ENCODE assay signal across 1 cellular context in genomic region chr4:78774395-78774794, GRCh38.
TF ChIP-seq lines count a peak whose summit lies in the region.

No MANE protein-coding gene starts in this region.

TF ChIP-seq in GM12878, 131 proteins besides CTCF, POLR2A, EP300 and RAD21 (continues in another document):
- TF ChIP-seq NR2C1 (IDR thresholded peaks at IDR 0.05) (no peak), IRF3 (IDR thresholded peaks at IDR 0.05) (no peak), IRF4 (IDR thresholded peaks at IDR 0.05; ENCODE audit: low read depth, low read length) (peak; percentile 15; the same call in 1 of the 2 replicates), DPF2 (IDR thresholded peaks at IDR 0.05) (peak; percentile 80), SPI1 (IDR thresholded peaks at IDR 0.05; ENCODE audit: borderline replicate concordance, insufficient read depth, low read depth, low read length) (peak; percentile 62; the same call in 1 of the 2 replicates), BCL11A (IDR thresholded peaks at IDR 0.05; ENCODE audit: low read depth, low read length) (peak; percentile 59; the same call in 1 of the 2 replicates), YBX1 (IDR thresholded peaks at IDR 0.05) (no peak), ZBTB33 (IDR thresholded peaks at IDR 0.05) (no peak), NR2F1 (conservative IDR thresholded peaks at IDR 0.05) (no peak; the same call in 1 of the 2 replicates), GATAD2B (conservative IDR thresholded peaks at IDR 0.05; ENCODE audit: low read depth) (no peak; the same call in 1 of the 2 replicates), TBL1XR1 (IDR thresholded peaks at IDR 0.05; ENCODE audit: low read depth, low read length) (no peak), POU2F2 (IDR thresholded peaks at IDR 0.05; ENCODE audit: borderline replicate concordance, low read depth, low read length) (no peak), MEF2A (IDR thresholded peaks at IDR 0.05; ENCODE audit: insufficient read depth, low read depth, low read length) (no peak), CREM (IDR thresholded peaks at IDR 0.05; ENCODE audit: low read depth) (peak; percentile 36; the same call in 1 of the 2 replicates), MYC (IDR thresholded peaks at IDR 0.05; ENCODE audit: insufficient read depth, insufficient read length, insufficient replicate concordance, low read length, severe bottlenecking) (no peak), BMI1 (IDR thresholded peaks at IDR 0.05; ENCODE audit: borderline replicate concordance) (0 out of 2 replicates have a peak, but pooled peaks have one; percentile 32), JUND (IDR thresholded peaks at IDR 0.05; ENCODE audit: low read depth, low read length) (no peak), RELA (IDR thresholded peaks at IDR 0.05; ENCODE audit: borderline replicate concordance, partially characterized antibody) (peak; percentile 74), RUNX3 (IDR thresholded peaks at IDR 0.05; ENCODE audit: low read length) (peak; percentile 94), FOS (IDR thresholded peaks at IDR 0.05; ENCODE audit: borderline replicate concordance, extremely low read depth, insufficient read length) (no peak), STAT3 (IDR thresholded peaks at IDR 0.05; ENCODE audit: low read depth, low read length) (no peak), SMAD1 (IDR thresholded peaks at IDR 0.05; ENCODE audit: low read depth, partially characterized antibody) (no peak), FOXM1 (IDR thresholded peaks at IDR 0.05; ENCODE audit: low read depth, low read length) (peak; percentile 59; the same call in 1 of the 2 replicates), TCF12 (IDR thresholded peaks at IDR 0.05; ENCODE audit: low read depth, low read length) (no peak), BHLHE40 (IDR thresholded peaks at IDR 0.05; ENCODE audit: borderline replicate concordance in 1 of 2, low read depth in 2 of 2, low read length in 1 of 2) (no peak), RBBP5 (conservative IDR thresholded peaks at IDR 0.05) (no peak), ZBED1 (IDR thresholded peaks at IDR 0.05; ENCODE audit: borderline replicate concordance) (0 out of 2 replicates have a peak, but pooled peaks have one; percentile 33), SUZ12 (IDR thresholded peaks at IDR 0.05; ENCODE audit: unreplicated experiment) (no peak), PKNOX1 (IDR thresholded peaks at IDR 0.05) (peak; percentile 92), PAX8 (IDR thresholded peaks at IDR 0.05) (no peak), ATF3 (IDR thresholded peaks at IDR 0.05; ENCODE audit: borderline replicate concordance, extremely low read depth, low read depth, low read length) (no peak), ETV6 (conservative IDR thresholded peaks at IDR 0.05 in 1 of 2, IDR thresholded peaks at IDR 0.05 in 1 of 2; ENCODE audit: borderline replicate concordance in 1 of 2, low read depth in 1 of 2) (peak in 1 of 2 experiments; percentile 7; a peak in 1 of 4 replicates), ZNF687 (IDR thresholded peaks at IDR 0.05) (no peak), ZNF384 (IDR thresholded peaks at IDR 0.05; ENCODE audit: borderline replicate concordance, low read depth, low read length) (no peak), JUNB (IDR thresholded peaks at IDR 0.05) (0 out of 2 replicates have a peak, but pooled peaks have one; percentile 35), CUX1 (IDR thresholded peaks at IDR 0.05; ENCODE audit: insufficient replicate concordance, low read depth, low read length) (no peak), ATF2 (IDR thresholded peaks at IDR 0.05; ENCODE audit: low read length) (peak; percentile 45; the same call in 1 of the 2 replicates), BACH1 (IDR thresholded peaks at IDR 0.05; ENCODE audit: borderline replicate concordance) (no peak), ZNF622 (IDR thresholded peaks at IDR 0.05) (no peak), IKZF1 (conservative IDR thresholded peaks at IDR 0.05) (peak; percentile 94), ZNF274 (IDR thresholded peaks at IDR 0.05; ENCODE audit: insufficient read depth, insufficient read length) (no peak), BCLAF1 (IDR thresholded peaks at IDR 0.05) (no peak)
- TF ChIP-seq, protein P1, sequence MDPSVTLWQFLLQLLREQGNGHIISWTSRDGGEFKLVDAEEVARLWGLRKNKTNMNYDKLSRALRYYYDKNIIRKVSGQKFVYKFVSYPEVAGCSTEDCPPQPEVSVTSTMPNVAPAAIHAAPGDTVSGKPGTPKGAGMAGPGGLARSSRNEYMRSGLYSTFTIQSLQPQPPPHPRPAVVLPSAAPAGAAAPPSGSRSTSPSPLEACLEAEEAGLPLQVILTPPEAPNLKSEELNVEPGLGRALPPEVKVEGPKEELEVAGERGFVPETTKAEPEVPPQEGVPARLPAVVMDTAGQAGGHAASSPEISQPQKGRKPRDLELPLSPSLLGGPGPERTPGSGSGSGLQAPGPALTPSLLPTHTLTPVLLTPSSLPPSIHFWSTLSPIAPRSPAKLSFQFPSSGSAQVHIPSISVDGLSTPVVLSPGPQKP (IDR thresholded peaks at IDR 0.05; ENCODE audit: low read depth, low read length): no peak
